9 cellular contexts compared by ENCODE assay signal in genomic region chr5:158382473-158382872, GRCh38.
DNase-seq lines count a peak whose midpoint lies in the region; ATAC-seq and TF ChIP-seq lines count a peak whose summit lies in the region.
"Had no signal": no experiment of that assay in that cellular context is flagged by ENCODE, and none has a peak within 500 bp of the region (broad histone marks: within the 10 kb centered on the region; RNA-seq: fewer than 3 reads in every experiment).

No MANE protein-coding gene starts in this region.

- no peak overlapping the region for H3K27ac ChIP-seq in upper lobe of left lung
- H3K27ac ChIP-seq: breast epithelium had no signal

- peaks cover 52% of the 10 kb centered on the region for H3K4me1 Mint-ChIP-seq in MCF 10A (ENCODE audit: insufficient read depth, unreplicated experiment)

- intact Hi-C loops in MCF 10A (cut with micrococcal nuclease), result loop anchor here (10.0 kb wide), 3 partner anchors 328 to 752 kb away; no protein-coding TSS in a partner anchor
- intact Hi-C loops in lower leg skin (cut with DNase I; ENCODE audit: low total_unique reads), result no loop called here

- H3K9me3 Mint-ChIP-seq in MCF 10A (ENCODE audit: unreplicated experiment), result peaks cover 4% of the 10 kb centered on the region

- no TSS peak for BruUV-seq in MCF 10A (replicated peaks; lab: Mats Ljungman, UMichigan)

- CTCF ChIA-PET in MCF 10A (lab: Yijun Ruan, JAX), result interaction anchor here (0.6 to 1.4 kb wide), 7 partner anchors 13 to 639 kb away, joined by 3 to 6 read pairs (median 4); no protein-coding TSS in a partner anchor

- no peak for TF ChIP-seq EP300 in upper lobe of left lung (IDR thresholded peaks at IDR 0.05)

- no peaks in the 10 kb centered on the region for H3K27me3 ChIP-seq in upper lobe of left lung
- H3K27me3 ChIP-seq: breast epithelium had no signal

- H3K4me3 ChIP-seq in lower leg skin (ENCODE audit: low read depth, poor library complexity, severe bottlenecking) (no peak overlapping the region), upper lobe of left lung (no peak overlapping the region)
- H3K4me3 ChIP-seq: breast epithelium had no signal

- H3K36me3 ChIP-seq in upper lobe of left lung, result no peaks in the 10 kb centered on the region
- H3K36me3 ChIP-seq: breast epithelium had no signal

- no peaks in the 10 kb centered on the region for H3K27me3 Mint-ChIP-seq in MCF 10A (ENCODE audit: insufficient read depth, unreplicated experiment)

- peak overlapping the region; percentile 82 for H3K27ac Mint-ChIP-seq in MCF 10A (ENCODE audit: low read depth, unreplicated experiment)

- POLR2A ChIA-PET in MCF 10A (lab: Yijun Ruan, JAX), result interaction anchor here (0.6 to 3.1 kb wide), 13 partner anchors 9 to 1554 kb away, joined by 3 to 13 read pairs (median 5); no protein-coding TSS in a partner anchor

- DNase-seq in activated T-cell treated with anti-CD3 and anti-CD28 coated beads for 48 hours (ENCODE audit: low read depth) (peak; percentile 27), NCI-H226 (peak; percentile 98), MCF 10A (ENCODE audit: unreplicated experiment) (peak; percentile 99), lower leg skin (ENCODE audit: low spot score in 2 of 2) (peak; percentile 86 to 94), upper lobe of left lung (peak in 1 of 2 donors; percentile 82)
- DNase-seq in activated T-cell treated with anti-CD3 and anti-CD28 coated beads, Interleukin-2, amount 50 U/mL, for 1 hour, result no peak
- no peak for DNase-seq in activated CD4-positive, CD25-positive, alpha-beta regulatory T cell treated with anti-CD3 and anti-CD28 coated beads, Interleukin-2, amount 50 U/mL, for 72 hours

- peak; percentile 97 for ATAC-seq in HG02610 (IDR thresholded peaks at IDR 0.05; ENCODE audit: unreplicated experiment)
- peak; percentile 87 to 96 for ATAC-seq in upper lobe of left lung (ENCODE audit: low FRiP score in 2 of 2)

- TF ChIP-seq POLR2A in lower leg skin (IDR thresholded peaks at IDR 0.05) (no peak), upper lobe of left lung (IDR thresholded peaks at IDR 0.05) (no peak)

- H3K9me3 ChIP-seq in upper lobe of left lung, result peaks cover 0 to 5% (median 0%) of the 10 kb centered on the region in 4 donors
- H3K9me3 ChIP-seq: breast epithelium had no signal

- no peaks in the 10 kb centered on the region for H3K36me3 Mint-ChIP-seq in MCF 10A (ENCODE audit: insufficient read depth, unreplicated experiment)

- no peak overlapping the region for H3K4me3 Mint-ChIP-seq in MCF 10A (ENCODE audit: unreplicated experiment)

- TF ChIP-seq CTCF in MCF 10A (IDR thresholded peaks at IDR 0.05; ENCODE audit: unreplicated experiment) (no peak), lower leg skin (IDR thresholded peaks at IDR 0.05) (no peak), upper lobe of left lung (IDR thresholded peaks at IDR 0.05) (no peak)

- 21 to 35% methylated on average over 2 of the region's 2 CpGs for WGBS in lower leg skin, 2 donors
- 15 to 32% methylated on average over 2 of the region's 2 CpGs for WGBS in upper lobe of left lung, 2 donors

- H3K4me1 ChIP-seq in upper lobe of left lung, result peaks cover 2 to 11% (median 9%) of the 10 kb centered on the region in 4 donors
- H3K4me1 ChIP-seq: breast epithelium had no signal

Comparison
In these comparisons a context has a peak if more than half of its experiments do, and no peak if none do; other contexts are left out.
1. DNase-seq: peak in activated T-cell treated with anti-CD3 and anti-CD28 coated beads for 48 hours (single experiment), NCI-H226 (single experiment), MCF 10A (single experiment) and lower leg skin (2 of 2); none in activated T-cell treated with anti-CD3 and anti-CD28 coated beads, Interleukin-2, amount 50 U/mL, for 1 hour (single experiment) and activated CD4-positive, CD25-positive, alpha-beta regulatory T cell treated with anti-CD3 and anti-CD28 coated beads, Interleukin-2, amount 50 U/mL, for 72 hours (single experiment).